Comparison of ENCODE assay signal across 18 cellular contexts in genomic region chr7:37028909-37029440, GRCh38.
A peak's percentile ranks its signal among the peaks of the same experiment; 100 is the strongest.
DNase-seq lines count a peak whose midpoint lies in the region; ATAC-seq lines count a peak whose summit lies in the region.
"Had no signal": no experiment of that assay in that cellular context is flagged by ENCODE, and none has a peak within 500 bp of the region (broad histone marks: within the 10 kb centered on the region; RNA-seq: fewer than 3 reads in every experiment).

No MANE protein-coding gene starts in this region.

- no peaks in the 10 kb centered on the region for H3K9me3 Mint-ChIP-seq in activated T-cell treated with anti-CD3 and anti-CD28 coated beads, Interleukin-2, amount 50 U/mL, for 24 hours
- H3K9me3 Mint-ChIP-seq in stimulated activated naive CD8-positive, alpha-beta T cell treated with anti-CD3 and anti-CD28 coated beads, Interleukin-15, amount 100 ng/mL, for 72 hours: peaks cover 3 to 7% of the 10 kb centered on the region in 2 donors
- H3K9me3 Mint-ChIP-seq: activated B cell treated with CpG ODN at 0.5 μM for 24 hours had no signal

- no peaks in the 10 kb centered on the region for H3K27me3 Mint-ChIP-seq in activated T-cell treated with anti-CD3 and anti-CD28 coated beads, Interleukin-2, amount 50 U/mL, for 24 hours
- H3K27me3 Mint-ChIP-seq in stimulated activated naive CD8-positive, alpha-beta T cell treated with anti-CD3 and anti-CD28 coated beads, Interleukin-15, amount 100 ng/mL, for 72 hours: no peaks in the 10 kb centered on the region
- H3K27me3 Mint-ChIP-seq: activated B cell treated with CpG ODN at 0.5 μM for 24 hours had no signal

- ATAC-seq in stimulated activated naive CD8-positive, alpha-beta T cell treated with anti-CD3 and anti-CD28 coated beads, Interleukin-15, amount 100 ng/mL, for 72 hours: peak; percentile 96
- ATAC-seq in HG02938 (IDR thresholded peaks at IDR 0.05; ENCODE audit: unreplicated experiment): no peak

- peaks cover 75% of the 10 kb centered on the region for H3K4me1 Mint-ChIP-seq in activated T-cell treated with anti-CD3 and anti-CD28 coated beads, Interleukin-2, amount 50 U/mL, for 24 hours (ENCODE audit: low read depth)
- H3K4me1 Mint-ChIP-seq in stimulated activated naive CD8-positive, alpha-beta T cell treated with anti-CD3 and anti-CD28 coated beads, Interleukin-15, amount 100 ng/mL, for 72 hours: peaks cover 61% of the 10 kb centered on the region
- H3K4me1 Mint-ChIP-seq: activated B cell treated with CpG ODN at 0.5 μM for 24 hours had no signal

- peaks cover 91% of the 10 kb centered on the region for H3K36me3 Mint-ChIP-seq in activated T-cell treated with anti-CD3 and anti-CD28 coated beads, Interleukin-2, amount 50 U/mL, for 24 hours (ENCODE audit: low read depth)

- no peak overlapping the region for H3K4me3 Mint-ChIP-seq in activated T-cell treated with anti-CD3 and anti-CD28 coated beads, Interleukin-2, amount 50 U/mL, for 24 hours
- no peak overlapping the region for H3K4me3 Mint-ChIP-seq in stimulated activated naive CD8-positive, alpha-beta T cell treated with anti-CD3 and anti-CD28 coated beads, Interleukin-15, amount 100 ng/mL, for 72 hours
- H3K4me3 Mint-ChIP-seq: activated B cell treated with CpG ODN at 0.5 μM for 24 hours had no signal

- peak overlapping the region; percentile 89 for H3K27ac Mint-ChIP-seq in activated T-cell treated with anti-CD3 and anti-CD28 coated beads, Interleukin-2, amount 50 U/mL, for 24 hours
- peak overlapping the region in 1 of 2 donors; percentile 46 for H3K27ac Mint-ChIP-seq in stimulated activated naive CD8-positive, alpha-beta T cell treated with anti-CD3 and anti-CD28 coated beads, Interleukin-15, amount 100 ng/mL, for 72 hours
- H3K27ac Mint-ChIP-seq: activated B cell treated with CpG ODN at 0.5 μM for 24 hours had no signal

- DNase-seq in activated naive CD4-positive, alpha-beta T cell treated with Interleukin-2 at 50 U/mL for 16 hours: peak; percentile 24
- no peak for DNase-seq in activated naive CD4-positive, alpha-beta T cell (lab: John Stamatoyannopoulos, UW)
- peak; percentile 44 for DNase-seq in activated T-cell treated with anti-CD3 and anti-CD28 coated beads, Interleukin-2, amount 50 U/mL, for 24 hours
- peak; percentile 22 for DNase-seq in stimulated activated CD4-positive, alpha-beta T cell treated with anti-CD3 and anti-CD28 coated beads, Interleukin-12 subunit alpha, Interleukin-12 subunit beta, amount 100 ng/mL, for 4 hours
- peak; percentile 37 to 71 for DNase-seq in stimulated activated naive CD8-positive, alpha-beta T cell treated with anti-CD3 and anti-CD28 coated beads, Interleukin-15, amount 100 ng/mL, for 72 hours
- no peak for DNase-seq in nucleus accumbens (lab: John Stamatoyannopoulos, UW)
- DNase-seq in DMS53 (lab: John Stamatoyannopoulos, UW): no peak
- DNase-seq: activated B cell treated with CpG ODN at 0.5 μM for 24 hours; Calu3; caudate nucleus; effector CD8-positive, alpha-beta T cell; hippocampal formation; NCI-H1694; NCI-H524; ovary; SW 1271; upper lobe of left lung had no signal

Comparison
In these comparisons a context has a peak if more than half of its experiments do, and no peak if none do; other contexts are left out.
1. DNase-seq: peak in activated naive CD4-positive, alpha-beta T cell treated with Interleukin-2 at 50 U/mL for 16 hours (single experiment), activated T-cell treated with anti-CD3 and anti-CD28 coated beads, Interleukin-2, amount 50 U/mL, for 24 hours (single experiment), stimulated activated CD4-positive, alpha-beta T cell treated with anti-CD3 and anti-CD28 coated beads, Interleukin-12 subunit alpha, Interleukin-12 subunit beta, amount 100 ng/mL, for 4 hours (single experiment) and stimulated activated naive CD8-positive, alpha-beta T cell treated with anti-CD3 and anti-CD28 coated beads, Interleukin-15, amount 100 ng/mL, for 72 hours (2 of 2); none in activated naive CD4-positive, alpha-beta T cell (0 of 4), nucleus accumbens (0 of 56) and DMS53 (single experiment).